ENCODE assay signal across 22 cellular contexts in the genomic region with DNA sequence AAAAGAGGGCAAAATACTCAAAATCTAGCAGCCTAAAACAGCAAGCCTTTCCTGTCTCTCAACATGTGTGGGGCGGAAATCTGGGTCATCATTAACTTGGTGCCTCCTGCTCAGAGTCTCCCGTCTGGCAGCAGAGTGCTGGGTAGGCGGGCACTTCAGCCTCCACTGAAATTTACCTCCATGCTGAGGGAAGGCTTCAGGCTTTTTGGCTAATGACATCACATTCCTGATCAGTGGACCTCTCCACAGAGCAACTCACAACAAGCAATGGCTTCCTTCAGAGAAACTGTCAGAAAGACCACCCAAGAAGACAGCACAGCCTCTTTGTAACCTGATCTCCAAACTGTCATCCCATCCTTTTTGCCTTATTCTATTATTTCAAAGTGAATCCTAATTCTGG.
DNase-seq lines count a peak whose midpoint lies in the region; ATAC-seq, FAIRE-seq and TF ChIP-seq lines count a peak whose summit lies in the region.
"Had no signal": no experiment of that assay in that cellular context is flagged by ENCODE, and none has a peak within 500 bp of the region (broad histone marks: within the 10 kb centered on the region; RNA-seq: fewer than 3 reads in every experiment).

No MANE protein-coding gene starts in this region.

- peaks cover 5% of the 10 kb centered on the region for H3K27me3 Mint-ChIP-seq in nephron (ENCODE audit: low read depth)

- ATAC-seq in GM18519 (IDR thresholded peaks at IDR 0.05; ENCODE audit: low FRiP score, unreplicated experiment), result no peak
- ATAC-seq in GM19023 (IDR thresholded peaks at IDR 0.05; ENCODE audit: unreplicated experiment), result no peak
- ATAC-seq: HepG2 had no signal

- H3K27ac Mint-ChIP-seq in nephron, result peak overlapping the region in 2 of 3 experiments; percentile 57 to 74

- H3K4me1 Mint-ChIP-seq in nephron, result peaks cover 5% of the 10 kb centered on the region

- peak; percentile 53 for FAIRE-seq in endometrium (lab: Jason Lieb, UNC)
- FAIRE-seq: G401.6, GM12891, HepG2 had no signal

- H3K9me3 Mint-ChIP-seq in nephron, result no peaks in the 10 kb centered on the region

- DNase-seq in DMS 273 (lab: John Stamatoyannopoulos, UW; ENCODE audit: unreplicated experiment) (peak; percentile 14), DMS 273 treated with DMSO at 0.1 percent for 48 hours (lab: John Stamatoyannopoulos, UW) (no peak), SKM-1 (lab: John Stamatoyannopoulos, UW; ENCODE audit: unreplicated experiment) (no peak), GM19240 (ENCODE audit: insufficient read length, low spot score) (no peak)
- DNase-seq: C1 segment of cervical spinal cord, COR-L47, GOT3, Karpas-422, MM.1S, NCI-H1105, NCI-H187, NCI-H446 treated with DMSO at 0.1 percent for 48 hours, NCI-H774, Peyer's patch, SHP77 had no signal

- H3K4me3 Mint-ChIP-seq in nephron, result no peak overlapping the region

- no peaks in the 10 kb centered on the region for H3K36me3 Mint-ChIP-seq in nephron (ENCODE audit: low read depth)

- TF ChIP-seq CTCF in nephron (IDR thresholded peaks at IDR 0.05; ENCODE audit: unreplicated experiment in 3 of 3), result no peak
